ENCODE assay signal across 25 cellular contexts in the genomic region with DNA sequence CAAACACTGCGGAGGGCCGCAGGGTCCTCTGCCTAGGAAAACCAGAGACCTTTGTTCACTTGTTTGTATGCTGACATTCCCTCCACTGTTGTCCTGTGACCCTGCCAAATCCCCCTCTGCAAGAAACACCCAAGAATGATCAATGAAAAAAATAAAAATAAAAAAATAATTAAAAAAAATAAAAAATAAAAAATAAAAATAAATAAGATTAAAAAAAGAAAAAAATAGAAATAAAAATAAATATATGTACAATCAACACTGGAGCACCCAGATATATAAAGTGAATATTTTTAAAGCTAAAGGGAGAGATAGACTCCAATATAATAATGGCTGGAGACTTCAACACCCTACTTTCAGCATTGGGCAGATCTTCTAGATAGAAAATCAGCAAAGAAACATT. TPM values are rescaled to one million over a fixed set of nuclear protein-coding genes. Genes with fewer than 3 reads are reported as not detected.
DNase-seq lines count a peak whose midpoint lies in the region; ATAC-seq, FAIRE-seq and TF ChIP-seq lines count a peak whose summit lies in the region.
"Had no signal": no experiment of that assay in that cellular context is flagged by ENCODE, and none has a peak within 500 bp of the region (broad histone marks: within the 10 kb centered on the region; RNA-seq: fewer than 3 reads in every experiment).

No MANE protein-coding gene starts in this region.

- no peak for ATAC-seq in WTC11
- no peak for ATAC-seq in GM19452 (IDR thresholded peaks at IDR 0.05; ENCODE audit: unreplicated experiment)
- ATAC-seq: A549, HCT116 had no signal

- FAIRE-seq in G401.6 (lab: Jason Lieb, UNC) = peak; percentile 17
- FAIRE-seq in frontal cortex (lab: Jason Lieb, UNC) = peak; percentile 55
- FAIRE-seq in small intestine (lab: Jason Lieb, UNC) = peak; percentile 10
- FAIRE-seq: A549, D721Med, GM12891 had no signal

- WGBS in small intestine, 3 donors = 85 to 93% (median 88%) methylated on average over 2 of the region's 2 CpGs

- CTCF ChIA-PET in WTC11 (lab: Charles Lee) = interaction anchor here (0.7 kb wide), 1 partner anchor 34 kb away, joined by 3 read pairs; no protein-coding TSS in a partner anchor

- POLR2A ChIA-PET in WTC11 (lab: Charles Lee) = no interaction called here

- no peak overlapping the region for H3K27ac Mint-ChIP-seq in WTC11
- H3K27ac Mint-ChIP-seq: CD14-positive monocyte; CD4-positive, alpha-beta T cell; CD8-positive, alpha-beta memory T cell; H9 had no signal

- H3K4me1 ChIP-seq in small intestine (ENCODE audit: control insufficient read depth in 2 of 2, insufficient read depth in 1 of 2, low read depth in 1 of 2, low read length in 1 of 2) = no peaks in the 10 kb centered on the region
- H3K4me1 ChIP-seq: A549; BE2C; BLaER1 treated with 17β-estradiol and CSF1 and Interleukin-3, amounts not matched to agents 10 nM and 100 nM had no signal

- H3K36me3 Mint-ChIP-seq in WTC11 = peaks cover 7% of the 10 kb centered on the region
- H3K36me3 Mint-ChIP-seq: CD14-positive monocyte; CD8-positive, alpha-beta memory T cell had no signal

- no peaks in the 10 kb centered on the region; the same call in 1 of the 2 replicates for H3K27me3 Mint-ChIP-seq in WTC11 (ENCODE audit: low read depth)

- no peak overlapping the region for H3K4me3 Mint-ChIP-seq in WTC11
- H3K4me3 Mint-ChIP-seq: CD14-positive monocyte; CD4-positive, alpha-beta T cell; CD8-positive, alpha-beta memory T cell; H9 had no signal

- no peaks in the 10 kb centered on the region for H3K36me3 ChIP-seq in small intestine (ENCODE audit: control insufficient read depth in 2 of 2, insufficient read depth in 2 of 2, low read length in 2 of 2)
- H3K36me3 ChIP-seq: BE2C; BLaER1 treated with 17β-estradiol and CSF1 and Interleukin-3, amounts not matched to agents 10 nM and 100 nM had no signal

- no peaks in the 10 kb centered on the region for H3K4me1 Mint-ChIP-seq in WTC11
- H3K4me1 Mint-ChIP-seq: CD14-positive monocyte; CD8-positive, alpha-beta memory T cell; H9 had no signal

- TF ChIP-seq CTCF in WTC11 (IDR thresholded peaks at IDR 0.05) = no peak

- H3K27me3 ChIP-seq in small intestine (ENCODE audit: control insufficient read depth in 2 of 2, insufficient read depth in 2 of 2, low read length in 2 of 2) = peaks cover 0 to 3% of the 10 kb centered on the region in 2 donors
- H3K27me3 ChIP-seq: BE2C; BLaER1 treated with 17β-estradiol and CSF1 and Interleukin-3, amounts not matched to agents 10 nM and 100 nM had no signal

- H3K9me3 Mint-ChIP-seq in WTC11 = peaks cover 21% of the 10 kb centered on the region
- H3K9me3 Mint-ChIP-seq: CD4-positive, alpha-beta T cell; CD8-positive, alpha-beta memory T cell had no signal

- H3K27ac ChIP-seq in small intestine (ENCODE audit: low read depth in 1 of 2, low read length in 1 of 2) = no peak overlapping the region
- H3K27ac ChIP-seq: A549; BLaER1 treated with 17β-estradiol and CSF1 and Interleukin-3, amounts not matched to agents 10 nM and 100 nM; GM23248 had no signal

- H3K9me3 ChIP-seq in small intestine (ENCODE audit: control insufficient read depth, low read depth) = no peaks in the 10 kb centered on the region
- H3K9me3 ChIP-seq: A549, BE2C had no signal

- H3K4me3 ChIP-seq in small intestine (ENCODE audit: low read depth in 1 of 2, low read length in 2 of 2) = no peak overlapping the region
- H3K4me3 ChIP-seq: A549; BLaER1 treated with 17β-estradiol and CSF1 and Interleukin-3, amounts not matched to agents 10 nM and 100 nM; GM23248 had no signal

- DNase-seq in WTC11 (ENCODE audit: low spot score) (no peak), frontal cortex (ENCODE audit: low spot score in 2 of 2) (no peak), small intestine (no peak), NCI-H82 (lab: John Stamatoyannopoulos, UW) (no peak), NCI-H2029 treated with DMSO at 0.1 percent for 48 hours (lab: John Stamatoyannopoulos, UW) (no peak)
- DNase-seq: 8988T; ACHN; AML-193; BE2C; CD4-positive, alpha-beta T cell; CD8-positive, alpha-beta memory T cell; DMS 273 treated with DMSO at 0.1 percent for 48 hours; DMS79; EL; GF-D8; GM23248; H9 had no signal

TF ChIP-seq in WTC11, 78 proteins besides CTCF, POLR2A, EP300 and RAD21:
- no peak for TF ChIP-seq RORB (CRISPR knock-in tag; IDR thresholded peaks at IDR 0.05)
- TF ChIP-seq EMX1 (CRISPR knock-in tag; IDR thresholded peaks at IDR 0.05) = no peak
- TF ChIP-seq ESRRA (CRISPR knock-in tag; IDR thresholded peaks at IDR 0.05; ENCODE audit: borderline replicate concordance) = no peak
- TF ChIP-seq, protein P1, sequence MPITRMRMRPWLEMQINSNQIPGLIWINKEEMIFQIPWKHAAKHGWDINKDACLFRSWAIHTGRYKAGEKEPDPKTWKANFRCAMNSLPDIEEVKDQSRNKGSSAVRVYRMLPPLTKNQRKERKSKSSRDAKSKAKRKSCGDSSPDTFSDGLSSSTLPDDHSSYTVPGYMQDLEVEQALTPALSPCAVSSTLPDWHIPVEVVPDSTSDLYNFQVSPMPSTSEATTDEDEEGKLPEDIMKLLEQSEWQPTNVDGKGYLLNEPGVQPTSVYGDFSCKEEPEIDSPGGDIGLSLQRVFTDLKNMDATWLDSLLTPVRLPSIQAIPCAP (CRISPR knock-in tag; IDR thresholded peaks at IDR 0.05) = no peak
- TF ChIP-seq, protein P2, sequence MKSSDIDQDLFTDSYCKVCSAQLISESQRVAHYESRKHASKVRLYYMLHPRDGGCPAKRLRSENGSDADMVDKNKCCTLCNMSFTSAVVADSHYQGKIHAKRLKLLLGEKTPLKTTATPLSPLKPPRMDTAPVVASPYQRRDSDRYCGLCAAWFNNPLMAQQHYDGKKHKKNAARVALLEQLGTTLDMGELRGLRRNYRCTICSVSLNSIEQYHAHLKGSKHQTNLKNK (CRISPR knock-in tag; IDR thresholded peaks at IDR 0.05) = no peak
- peak; percentile 99 for TF ChIP-seq HMGA2 (CRISPR knock-in tag; IDR thresholded peaks at IDR 0.05)
TF ChIP-seq in WTC11: peak in this region for 1.

RNA-seq across cellular contexts. Expression of a gene that starts 23.8 kb away (rescaled TPM):
- total RNA-seq in WTC11 (2021) = 1.9 to 2.5 TPM (median 2.1 TPM) in 3 replicates
- 5.3 TPM for total RNA-seq in frontal cortex
- polyA plus RNA-seq in small intestine = 1 to 10 TPM in 1 of 3 donors, under 1 TPM in 2; 0.54 to 1.3 (median 0.89) TPM
- polyA plus RNA-seq: CD14-positive monocyte had no signal
